16 cellular contexts compared by ENCODE assay signal in genomic region chr16:84391151-84391873, GRCh38. TPM values are rescaled to one million over a fixed set of nuclear protein-coding genes. Genes with fewer than 3 reads are reported as not detected.
DNase-seq lines count a peak whose midpoint lies in the region; ATAC-seq and TF ChIP-seq lines count a peak whose summit lies in the region.
"Had no signal": no experiment of that assay in that cellular context is flagged by ENCODE, and none has a peak within 500 bp of the region (broad histone marks: within the 10 kb centered on the region; RNA-seq: fewer than 3 reads in every experiment).

No MANE protein-coding gene starts in this region.

- no peak for TF ChIP-seq CTCF in HCT116 (IDR thresholded peaks at IDR 0.05 in 2 of 3, conservative IDR thresholded peaks at IDR 0.05 in 1 of 3; ENCODE audit: borderline replicate concordance in 1 of 3, insufficient read depth in 1 of 3, low read depth in 2 of 3, low read length in 2 of 3)
- TF ChIP-seq CTCF in choroid plexus epithelial cell (conservative IDR thresholded peaks at IDR 0.05; ENCODE audit: low read depth, low read length): no peak
- no peak for TF ChIP-seq CTCF in SK-N-SH (IDR thresholded peaks at IDR 0.05)
- TF ChIP-seq CTCF in coronary artery (IDR thresholded peaks at IDR 0.05): no peak

- ATAC-seq in HCT116 (no peak), HG02870 (IDR thresholded peaks at IDR 0.05; ENCODE audit: unreplicated experiment) (no peak)
- ATAC-seq: activated CD8-positive, alpha-beta memory T cell treated with anti-CD3 and anti-CD28 coated beads, Interleukin-2, amount 10 ng/mL, durations not matched to agents 7 days and 5 days had no signal

- no peaks in the 10 kb centered on the region for H3F3A ChIP-seq in SK-N-SH (replicated peaks; ENCODE audit: insufficient read depth)

- TF ChIP-seq POLR2A in HCT116 (IDR thresholded peaks at IDR 0.05; ENCODE audit: borderline replicate concordance, extremely low read depth, insufficient read depth, insufficient read length): no peak

- H3K9me2 ChIP-seq in HCT116 (ENCODE audit: insufficient read depth) (no peaks in the 10 kb centered on the region), SK-N-SH (no peaks in the 10 kb centered on the region)

- TF ChIP-seq EP300 in SK-N-SH (IDR thresholded peaks at IDR 0.05; ENCODE audit: borderline replicate concordance in 1 of 2, low read depth in 1 of 2, low read length in 1 of 2): no peak

- H3K9ac ChIP-seq in HCT116 (ENCODE audit: low read length) (no peak overlapping the region), skeletal muscle satellite cell (ENCODE audit: low read depth, low read length) (no peak overlapping the region), SK-N-SH (no peak overlapping the region)

- no peaks in the 10 kb centered on the region for H3K79me2 ChIP-seq in HCT116 (ENCODE audit: insufficient read depth, low read length)
- no peaks in the 10 kb centered on the region for H3K79me2 ChIP-seq in SK-N-SH (ENCODE audit: insufficient read depth)

- POLR2A ChIA-PET in HCT116 (lab: Charles Lee): no interaction called here
- POLR2A ChIA-PET in SK-N-SH (lab: Yijun Ruan, JAX): no interaction called here

- RAD21 ChIA-PET in HCT116 (lab: Charles Lee; ENCODE audit: low non-redundant PET in 1 of 2, low total read pairs in 2 of 2, uncharacterized antibody in 2 of 2, unreplicated experiment in 2 of 2): no interaction called here

- H3K4me2 ChIP-seq in HCT116 (ENCODE audit: low read length): no peak overlapping the region
- H3K4me2 ChIP-seq in skeletal muscle satellite cell (ENCODE audit: low read length): peak overlapping the region; percentile 65
- H3K4me2 ChIP-seq in SK-N-SH: no peak overlapping the region

- no peaks in the 10 kb centered on the region for H3K36me3 ChIP-seq in HCT116 (ENCODE audit: control insufficient read depth in 1 of 2, insufficient read depth in 2 of 2, low read length in 2 of 2)
- no peaks in the 10 kb centered on the region for H3K36me3 ChIP-seq in skeletal muscle satellite cell (ENCODE audit: insufficient read depth, low read length)
- no peaks in the 10 kb centered on the region for H3K36me3 ChIP-seq in SK-N-SH (replicated peaks in 1 of 2; ENCODE audit: control insufficient read depth in 1 of 2, insufficient read depth in 2 of 2, low read length in 1 of 2)
- H3K36me3 ChIP-seq: esophagus squamous epithelium had no signal

- H3K27ac ChIP-seq in HCT116 (ENCODE audit: low read depth, low read length): no peak overlapping the region
- H3K27ac ChIP-seq in SK-N-SH (ENCODE audit: low read depth in 2 of 2, low read length in 1 of 2): no peak overlapping the region
- no peak overlapping the region for H3K27ac ChIP-seq in coronary artery

- DNase-seq in HCT116 (ENCODE audit: low read depth, low spot score): no peak
- peak; percentile 21 for DNase-seq in choroid plexus epithelial cell (ENCODE audit: low read depth)
- DNase-seq in inferior parietal cortex (ENCODE audit: extremely low spot score): peak; percentile 34
- no peak for DNase-seq in NCI-H1930 (lab: John Stamatoyannopoulos, UW)
- no peak for DNase-seq in SK-N-SH
- DNase-seq in coronary artery (ENCODE audit: low spot score): no peak
- DNase-seq: activated CD8-positive, alpha-beta memory T cell treated with anti-CD3 and anti-CD28 coated beads, Interleukin-2, amount 10 ng/mL, durations not matched to agents 7 days and 5 days; activated naive CD4-positive, alpha-beta T cell treated with anti-CD3 and anti-CD28 coated beads, Interleukin-2, amount 10 ng/mL, durations not matched to agents 7 days and 5 days; CD4-positive, alpha-beta T cell; esophagus squamous epithelium; immature natural killer cell; NCI-H1436 treated with DMSO at 0.1 percent for 48 hours; NCI-H345; stimulated activated CD4-positive, alpha-beta T cell treated with anti-CD3 and anti-CD28 coated beads, Interleukin-2, amount 100 ng/mL, for 48 hours had no signal

- peaks cover 0 to 12% of the 10 kb centered on the region in 2 experiments; a peak in 3 of 4 replicates for H3K4me1 ChIP-seq in HCT116 (ENCODE audit: control insufficient read depth in 1 of 2, insufficient read depth in 2 of 2, low read length in 2 of 2)
- H3K4me1 ChIP-seq in skeletal muscle satellite cell (ENCODE audit: control insufficient read depth, insufficient read depth, low read length): no peaks in the 10 kb centered on the region
- H3K4me1 ChIP-seq in SK-N-SH (ENCODE audit: control insufficient read depth in 1 of 2, insufficient read depth in 2 of 2, low read depth in 1 of 2, low read length in 1 of 2): no peaks in the 10 kb centered on the region

- 62% methylated on average over 16 of the region's 16 CpGs for WGBS in SK-N-SH (ENCODE audit: low lambda C conversion rate)

- H4K20me1 ChIP-seq in HCT116 (ENCODE audit: insufficient read depth): no peaks in the 10 kb centered on the region
- H4K20me1 ChIP-seq in SK-N-SH (ENCODE audit: insufficient read depth): no peaks in the 10 kb centered on the region

- no peak for TF ChIP-seq RAD21 in HCT116 (IDR thresholded peaks at IDR 0.05; ENCODE audit: low read depth)
- no peak for TF ChIP-seq RAD21 in SK-N-SH (IDR thresholded peaks at IDR 0.05; ENCODE audit: low read length)

- no peaks in the 10 kb centered on the region for H3K9me3 ChIP-seq in HCT116 (ENCODE audit: control insufficient read depth in 1 of 2, insufficient read depth in 1 of 2, low read depth in 1 of 2, low read length in 2 of 2)
- H3K9me3 ChIP-seq in skeletal muscle satellite cell (replicated peaks; ENCODE audit: low read length): no peaks in the 10 kb centered on the region
- no peaks in the 10 kb centered on the region for H3K9me3 ChIP-seq in SK-N-SH
- H3K9me3 ChIP-seq: esophagus squamous epithelium had no signal

- CTCF ChIA-PET in HCT116 (lab: Charles Lee): no interaction called here
- CTCF ChIA-PET in SK-N-SH (lab: Yijun Ruan, JAX): interaction anchor here (0.7 kb wide), 1 partner anchor 1509 kb away, joined by 3 read pairs; no protein-coding TSS in a partner anchor

- H3K27me3 ChIP-seq in HCT116 (ENCODE audit: insufficient read depth, low read length): no peaks in the 10 kb centered on the region
- peaks cover 37% of the 10 kb centered on the region for H3K27me3 ChIP-seq in skeletal muscle satellite cell (ENCODE audit: control insufficient read depth, insufficient read depth, low read length)
- H3K27me3 ChIP-seq in SK-N-SH (ENCODE audit: insufficient read depth): peaks cover 20% of the 10 kb centered on the region; the same call in 1 of the 2 replicates

- intact Hi-C loops in HCT116 (cut with micrococcal nuclease): no loop called here

- H3K4me3 ChIP-seq in HCT116 (replicated peaks in 1 of 2; ENCODE audit: low read depth in 1 of 2, low read length in 2 of 2): no peak overlapping the region
- H3K4me3 ChIP-seq in choroid plexus epithelial cell (ENCODE audit: low read depth, low read length): no peak overlapping the region
- no peak overlapping the region for H3K4me3 ChIP-seq in skeletal muscle satellite cell (ENCODE audit: low read length)
- H3K4me3 ChIP-seq in SK-N-SH (ENCODE audit: low read depth in 2 of 2, low read length in 1 of 2): no peak overlapping the region
- H3K4me3 ChIP-seq in coronary artery: no peak overlapping the region

- no peak overlapping the region for H2AFZ ChIP-seq in HCT116 (ENCODE audit: low read depth, low read length, poor library complexity, severe bottlenecking)
- H2AFZ ChIP-seq in SK-N-SH (ENCODE audit: low read depth): no peak overlapping the region

- BruUV-seq in HCT116 (replicated peaks; lab: Mats Ljungman, UMichigan): no TSS peak

TF ChIP-seq in HCT116, 20 proteins besides CTCF, POLR2A, EP300 and RAD21:
- TF ChIP-seq EGR1 (IDR thresholded peaks at IDR 0.05; ENCODE audit: low read depth) (no peak), ZFX (IDR thresholded peaks at IDR 0.05) (0 out of 2 replicates have a peak, but pooled peaks have one; percentile 4)

TF ChIP-seq in SK-N-SH, 30 proteins besides CTCF, POLR2A, EP300 and RAD21 (continues in another document):
- TF ChIP-seq YY1 (IDR thresholded peaks at IDR 0.05; ENCODE audit: low read depth): no peak
- TF ChIP-seq IRF3 (IDR thresholded peaks at IDR 0.05; ENCODE audit: low read depth, low read length): no peak
- no peak for TF ChIP-seq NFIC (IDR thresholded peaks at IDR 0.05; ENCODE audit: borderline replicate concordance)
- TF ChIP-seq PBX3 (IDR thresholded peaks at IDR 0.05): no peak
- TF ChIP-seq EZH2phosphoT487 (IDR thresholded peaks at IDR 0.05; ENCODE audit: borderline replicate concordance, low read depth): no peak
- no peak for TF ChIP-seq FOXJ3 (CRISPR knock-in tag; IDR thresholded peaks at IDR 0.05)
- TF ChIP-seq JUND (IDR thresholded peaks at IDR 0.05): no peak
- TF ChIP-seq SIN3A (IDR thresholded peaks at IDR 0.05; ENCODE audit: borderline replicate concordance, low read depth, low read length): no peak
- TF ChIP-seq USF2 (IDR thresholded peaks at IDR 0.05; ENCODE audit: borderline replicate concordance, low read depth, low read length): no peak

RNA-seq across cellular contexts. Expression of gene ATP2C2, which starts 23.0 kb away (rescaled TPM):
- total RNA-seq in HCT116 (2021; ENCODE audit: unreplicated experiment): 20.3 TPM
- 28.2 and 40.5 TPM in 2 replicates for polyA plus RNA-seq in HCT116 (2012)
- not detected in 2 replicates for total RNA-seq in skeletal muscle satellite cell (2012; rRNA removed)
- 0.33 and 0.47 TPM in 2 replicates for polyA plus RNA-seq in SK-N-SH (2012; rRNA removed)
- polyA plus RNA-seq in SK-N-SH (2012; cell fraction: cytosol; rRNA removed): 0.14 and 0.17 TPM in 2 replicates
- polyA plus RNA-seq in SK-N-SH (2012; cell fraction: nucleus; rRNA removed): 0.38 and 1.3 TPM in 2 replicates
- total RNA-seq: activated CD8-positive, alpha-beta memory T cell treated with anti-CD3 and anti-CD28 coated beads, Interleukin-2, amount 10 ng/mL, durations not matched to agents 7 days and 5 days; CD4-positive, alpha-beta T cell had no signal
- polyA plus RNA-seq: immature natural killer cell had no signal

Comparison
In these comparisons a context has a peak if more than half of its experiments do, and no peak if none do; other contexts are left out.
1. DNase-seq: peak in choroid plexus epithelial cell (single experiment) and inferior parietal cortex (single experiment); none in HCT116 (single experiment), NCI-H1930 (0 of 2), SK-N-SH (single experiment) and coronary artery (single experiment).